In genomic region chr4:186934255-186934654, GRCh38 we compare ENCODE assay signal across 22 cellular contexts.
"Had no signal": no experiment of that assay in that cellular context is flagged by ENCODE, and none has a peak within 500 bp of the region (broad histone marks: within the 10 kb centered on the region; RNA-seq: fewer than 3 reads in every experiment).

No MANE protein-coding gene starts in this region.

- H3K27ac Mint-ChIP-seq: activated B cell treated with CpG ODN at 0.5 μM for 24 hours; activated CD4-positive, alpha-beta T cell treated with anti-CD3 and anti-CD28 coated beads for 36 hours; activated naive CD8-positive, alpha-beta T cell treated with anti-CD3 and anti-CD28 coated beads for 36 hours; activated T-helper 2 cell treated with anti-CD3 and anti-CD28 coated beads, Interferon-gamma antibody, Interleukin-2, Interleukin-4, amounts not matched to agents 10 μg/mL and 5 μg/mL and 100 μg/mL, durations not matched to agents 14 hours and 24 hours and 36 hours; progenitor cell of endocrine pancreas; T-helper 17 cell had no signal

- H3K36me3 Mint-ChIP-seq: activated naive CD8-positive, alpha-beta T cell treated with anti-CD3 and anti-CD28 coated beads for 36 hours had no signal

- H3K27me3 Mint-ChIP-seq: activated B cell treated with CpG ODN at 0.5 μM for 24 hours; activated CD4-positive, alpha-beta T cell treated with anti-CD3 and anti-CD28 coated beads for 36 hours; activated naive CD8-positive, alpha-beta T cell treated with anti-CD3 and anti-CD28 coated beads for 36 hours; progenitor cell of endocrine pancreas; T-helper 17 cell had no signal

- H3K4me3 ChIP-seq: heart right ventricle, left ventricle myocardium inferior, spleen, testis, upper lobe of left lung had no signal

- DNase-seq: activated B cell treated with CpG ODN at 0.5 μM for 24 hours; activated CD4-positive, alpha-beta T cell treated with anti-CD3 and anti-CD28 coated beads for 36 hours; activated CD4-positive, alpha-beta T cell treated with anti-CD3 and anti-CD28 coated beads, Interleukin-2, amount 50 U/mL, for 48 hours; activated CD8-positive, alpha-beta memory T cell treated with anti-CD3 and anti-CD28 coated beads, Interleukin-2, amount 50 U/mL, for 48 hours; activated naive CD4-positive, alpha-beta T cell treated with Interleukin-2 at 50 U/mL for 16 hours; activated naive CD8-positive, alpha-beta T cell treated with anti-CD3 and anti-CD28 coated beads for 36 hours; activated T-cell treated with anti-CD3 and anti-CD28 coated beads, Interleukin-2, amount 50 U/mL, for 4 hours; foreskin fibroblast; heart right ventricle; left ventricle myocardium inferior; midbrain; spleen; stimulated activated CD4-positive, alpha-beta T cell treated with anti-CD3 and anti-CD28 coated beads, Interleukin-4, amount 100 ng/mL, for 1 hour; stimulated activated naive CD4-positive, alpha-beta T cell; SW 1271; T-helper 17 cell; testis; upper lobe of left lung had no signal

- H3K27me3 ChIP-seq: spleen, testis, upper lobe of left lung had no signal

- FAIRE-seq: bronchial epithelial cell, endometrium had no signal

- H3K4me1 ChIP-seq: spleen had no signal

- H3K36me3 ChIP-seq: heart right ventricle, left ventricle myocardium inferior, spleen, upper lobe of left lung had no signal

- H3K9me3 ChIP-seq: left ventricle myocardium inferior, testis, upper lobe of left lung had no signal

- H3K27ac ChIP-seq: heart right ventricle, left ventricle myocardium inferior, spleen, testis, upper lobe of left lung had no signal

- ATAC-seq: activated CD4-positive, alpha-beta T cell treated with anti-CD3 and anti-CD28 coated beads for 36 hours; activated T-cell treated with anti-CD3 and anti-CD28 coated beads, Interleukin-2, amount 50 U/mL, for 4 hours; heart right ventricle; T-helper 17 cell had no signal

- H3K4me1 Mint-ChIP-seq: activated B cell treated with CpG ODN at 0.5 μM for 24 hours; activated CD4-positive, alpha-beta T cell treated with anti-CD3 and anti-CD28 coated beads for 36 hours; activated naive CD8-positive, alpha-beta T cell treated with anti-CD3 and anti-CD28 coated beads for 36 hours; T-helper 17 cell had no signal

- H3K4me3 Mint-ChIP-seq: activated B cell treated with CpG ODN at 0.5 μM for 24 hours; activated CD4-positive, alpha-beta T cell treated with anti-CD3 and anti-CD28 coated beads for 36 hours; activated naive CD8-positive, alpha-beta T cell treated with anti-CD3 and anti-CD28 coated beads for 36 hours; activated T-cell treated with anti-CD3 and anti-CD28 coated beads, Interleukin-2, amount 50 U/mL, for 4 hours; T-helper 17 cell had no signal
